Comparison of ENCODE assay signal across 33 cellular contexts in genomic region chr5:162931501-162931900, GRCh38.
"Had no signal": no experiment of that assay in that cellular context is flagged by ENCODE, and none has a peak within 500 bp of the region (broad histone marks: within the 10 kb centered on the region; RNA-seq: fewer than 3 reads in every experiment).

No MANE protein-coding gene starts in this region.

- DNase-seq: Karpas-422, Kasumi-1, MG63, MM.1S, MV-4-11, NCI-H1048, NCI-H1092, NCI-H1092 treated with DMSO at 0.1 percent for 48 hours, NCI-H1105, NCI-H1105 treated with DMSO at 0.1 percent for 48 hours, NCI-H1417, NCI-H1417 treated with DMSO at 0.1 percent for 48 hours, NCI-H1436, NCI-H1436 treated with DMSO at 0.1 percent for 48 hours, NCI-H146, NCI-H1694, NCI-H1694 treated with DMSO at 0.1 percent for 48 hours, NCI-H187, NCI-H187 treated with DMSO at 0.1 percent for 48 hours, NCI-H1930, NCI-H2029, NCI-H2029 treated with DMSO at 0.1 percent for 48 hours, NCI-H2081, NCI-H2081 treated with DMSO at 0.1 percent for 48 hours, NCI-H2107, NCI-H2171, NCI-H2171 treated with DMSO at 0.1 percent for 48 hours, NCI-H2227 treated with DMSO at 0.1 percent for 48 hours, NCI-H226, NCI-H345, NCI-H446, NCI-H446 treated with DMSO at 0.1 percent for 48 hours, NCI-H510A had no signal
